10 cellular contexts compared by ENCODE assay signal in the genomic region with DNA sequence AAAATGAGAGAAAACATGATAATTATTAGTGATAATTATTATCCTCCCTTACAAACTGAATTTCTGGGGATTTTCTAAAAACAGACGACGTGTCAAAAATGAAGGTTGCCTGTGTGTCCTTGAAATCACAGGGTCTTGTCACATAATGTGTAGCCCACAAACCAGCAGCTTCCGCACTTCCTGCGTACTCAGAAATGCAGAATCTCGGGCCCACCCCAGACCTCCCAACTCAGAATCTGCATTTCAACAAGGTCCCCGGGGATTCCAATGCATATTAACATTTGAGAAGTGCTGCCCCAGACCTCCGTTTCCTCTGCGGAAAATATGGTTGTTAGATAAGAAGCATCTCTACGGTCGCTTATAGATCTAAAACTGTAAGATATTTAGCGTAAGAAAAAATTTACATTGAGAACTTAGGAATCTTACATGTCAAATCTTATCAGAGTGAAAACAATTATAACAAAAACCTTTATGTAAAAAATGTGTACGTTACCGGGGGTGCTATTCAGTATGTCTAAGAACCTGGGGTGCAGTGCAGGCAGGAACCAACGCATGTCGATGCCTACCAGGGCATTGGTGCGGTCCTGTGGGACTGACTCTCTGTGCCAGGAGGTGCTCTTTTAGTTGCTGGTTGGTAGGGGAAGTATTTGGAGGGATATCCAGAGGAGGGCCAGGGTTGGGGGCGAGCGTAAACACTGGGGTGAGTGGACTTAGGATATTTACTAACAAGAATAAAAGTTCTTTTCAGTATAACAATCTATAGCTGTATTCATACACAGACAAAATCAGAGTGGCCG. TPM values are rescaled to one million over a fixed set of nuclear protein-coding genes. Genes with fewer than 3 reads are reported as not detected.
A peak's percentile ranks its signal among the peaks of the same experiment; 100 is the strongest.
DNase-seq lines count a peak whose midpoint lies in the region; ATAC-seq and TF ChIP-seq lines count a peak whose summit lies in the region.
"Had no signal": no experiment of that assay in that cellular context is flagged by ENCODE, and none has a peak within 500 bp of the region (broad histone marks: within the 10 kb centered on the region; RNA-seq: fewer than 3 reads in every experiment).

No MANE protein-coding gene starts in this region.

- peak overlapping the region in 1 of 2 experiments; percentile 21 for H3K18ac ChIP-seq in mesenchymal stem cell (ENCODE audit: low read depth in 1 of 2, low read length in 2 of 2)

- H4K91ac ChIP-seq in mesenchymal stem cell (ENCODE audit: low read length): no peak overlapping the region

- H3K4me2 ChIP-seq in mesenchymal stem cell (ENCODE audit: low read length, poor library complexity, severe bottlenecking): peak overlapping the region; percentile 63

- no peak for TF ChIP-seq CTCF in astrocyte of the cerebellum (IDR thresholded peaks at IDR 0.05; ENCODE audit: low read depth, low read length, missing control alignments)
- TF ChIP-seq CTCF in omental fat pad (IDR thresholded peaks at IDR 0.05): no peak

- ATAC-seq in GM18909 (IDR thresholded peaks at IDR 0.05; ENCODE audit: poor library complexity, unreplicated experiment): peak; percentile 31
- ATAC-seq in HG03354 (IDR thresholded peaks at IDR 0.05; ENCODE audit: poor library complexity, severe bottlenecking, unreplicated experiment): peak; percentile 34
- ATAC-seq in HG03039 (IDR thresholded peaks at IDR 0.05; ENCODE audit: unreplicated experiment): no peak
- ATAC-seq in omental fat pad (ENCODE audit: low FRiP score): no peak

- peak overlapping the region; percentile 69 for H2AFZ ChIP-seq in mesenchymal stem cell (ENCODE audit: low read depth, low read length)

- no peak overlapping the region for H3K23ac ChIP-seq in mesenchymal stem cell (ENCODE audit: low read length in 2 of 2)

- no peak overlapping the region for H2BK120ac ChIP-seq in mesenchymal stem cell (ENCODE audit: low read depth, low read length)

- peak overlapping the region; percentile 74 for H4K8ac ChIP-seq in mesenchymal stem cell (ENCODE audit: low read length)

- no peak overlapping the region for H3K27ac ChIP-seq in mesenchymal stem cell (ENCODE audit: low read length, poor library complexity, severe bottlenecking)

- H3K79me1 ChIP-seq in mesenchymal stem cell (replicated peaks; ENCODE audit: low read length, poor library complexity, severe bottlenecking): no peaks in the 10 kb centered on the region

- H2BK5ac ChIP-seq in mesenchymal stem cell (ENCODE audit: low read depth, low read length, poor library complexity, severe bottlenecking): no peak overlapping the region

- H3K9ac ChIP-seq in mesenchymal stem cell (ENCODE audit: low read length): peak overlapping the region; percentile 84

- no peak overlapping the region for H2BK12ac ChIP-seq in mesenchymal stem cell (ENCODE audit: low read length in 2 of 2)

- no peak overlapping the region for H3K14ac ChIP-seq in mesenchymal stem cell (ENCODE audit: low read length in 2 of 2)

- peaks cover 2% of the 10 kb centered on the region for H3K4me1 ChIP-seq in mesenchymal stem cell (ENCODE audit: control insufficient read depth, insufficient read depth, low read depth, low read length)

- H3K36me3 ChIP-seq in mesenchymal stem cell (ENCODE audit: control insufficient read depth in 1 of 2, insufficient read depth in 2 of 2, low read depth in 1 of 2, low read length in 2 of 2): peaks cover 0 to 2% of the 10 kb centered on the region in 2 experiments

- no peaks in the 10 kb centered on the region for H3K27me3 ChIP-seq in mesenchymal stem cell (ENCODE audit: control insufficient read depth in 1 of 2, insufficient read depth in 1 of 2, low read length in 2 of 2)

- H3K9me3 ChIP-seq in mesenchymal stem cell (ENCODE audit: control insufficient read depth, low read length): no peaks in the 10 kb centered on the region

- DNase-seq in astrocyte of the cerebellum (ENCODE audit: low read depth): no peak
- no peak for DNase-seq in mesenchymal stem cell
- DNase-seq in NOMO-1 treated with dmso at 0.1 percent for 144 hours (lab: John Stamatoyannopoulos, UW; ENCODE audit: unreplicated experiment): no peak
- no peak for DNase-seq in omental fat pad (ENCODE audit: low spot score)
- no peak for DNase-seq in NCI-H1092 treated with DMSO at 0.1 percent for 48 hours (lab: John Stamatoyannopoulos, UW)

- 37% methylated on average over 10 of the region's 19 CpGs for WGBS in mesenchymal stem cell

- H3K4me3 ChIP-seq in astrocyte of the cerebellum (ENCODE audit: low read depth, low read length): peak overlapping the region; percentile 30
- peak overlapping the region in 1 of 2 experiments; percentile 52 for H3K4me3 ChIP-seq in mesenchymal stem cell (ENCODE audit: insufficient read depth in 1 of 2, low read depth in 1 of 2, low read length in 2 of 2)
- H3K4me3 ChIP-seq: lung had no signal

- H2AK5ac ChIP-seq in mesenchymal stem cell (ENCODE audit: low read length, severe bottlenecking): no peak overlapping the region

- in situ Hi-C loops in astrocyte of the cerebellum (cut with HindIII; ENCODE audit: low sequenced_read_pairs): loop anchor here (25.0 kb wide), 2 partner anchors 166 to 291 kb away; no protein-coding TSS in a partner anchor

- no peak overlapping the region for H2BK15ac ChIP-seq in mesenchymal stem cell (ENCODE audit: low read depth, poor library complexity, severe bottlenecking)

- H3K4ac ChIP-seq in mesenchymal stem cell (ENCODE audit: low read depth in 1 of 2, low read length in 2 of 2): no peak overlapping the region

RNA-seq across cellular contexts. Expression of gene CDKL4, which starts 15.2 kb away (rescaled TPM):
- 0.07 TPM for polyA plus RNA-seq in mesenchymal stem cell (2013, experiment 1 of 2)
- polyA plus RNA-seq in mesenchymal stem cell (2013, experiment 2 of 2): 0.12 TPM
- under 1 TPM in 2 of 4 donors, not detected in 2; 0.65 to 0.72 TPM for total RNA-seq in omental fat pad
- total RNA-seq: NCI-H460 had no signal

Comparison
In these comparisons a context has a peak if more than half of its experiments do, and no peak if none do; other contexts are left out.
1. ATAC-seq: peak in GM18909 (single experiment) and HG03354 (single experiment); none in HG03039 (single experiment) and omental fat pad (single experiment).